16 cellular contexts compared by ENCODE assay signal in the genomic region with DNA sequence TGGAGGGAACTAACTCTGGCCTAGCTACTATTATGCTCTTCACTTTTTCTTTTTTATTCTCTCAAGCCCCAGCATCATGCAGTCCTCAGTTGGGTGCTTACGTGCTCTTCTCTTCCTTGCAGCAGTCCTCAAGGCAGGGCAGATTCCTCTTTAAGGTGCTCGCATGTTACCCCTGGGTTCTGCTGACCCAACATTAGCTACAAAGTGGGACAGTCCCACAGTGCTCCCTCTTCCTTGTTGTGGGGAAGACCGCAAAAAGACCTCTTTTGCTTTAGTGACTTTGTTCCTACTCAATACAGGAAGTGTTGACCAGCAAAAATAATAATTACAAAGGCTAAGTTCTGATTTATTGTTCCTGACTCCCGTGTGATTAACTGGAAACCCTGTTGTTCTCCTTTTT.
"Had no signal": no experiment of that assay in that cellular context is flagged by ENCODE, and none has a peak within 500 bp of the region (broad histone marks: within the 10 kb centered on the region; RNA-seq: fewer than 3 reads in every experiment).

No MANE protein-coding gene starts in this region.

- H3K9me3 ChIP-seq: psoas muscle, sigmoid colon had no signal

- H3K4me3 ChIP-seq: cardiac muscle cell, hepatocyte, neural progenitor cell, psoas muscle, sigmoid colon had no signal

- H3K9me3 Mint-ChIP-seq: activated CD4-positive, alpha-beta memory T cell treated with anti-CD3 and anti-CD28 coated beads, Interleukin-2, amount 10 ng/mL, durations not matched to agents 7 days and 5 days; activated T-helper 1 cell treated with anti-CD3 and anti-CD28 coated beads, Interleukin-12 subunit alpha, Interleukin-12 subunit beta, Interleukin-2, Interleukin-4 antibody, amounts not matched to agents 30 ng/mL and 10 ng/mL and 1 ng/mL, durations not matched to agents 14 hours and 24 hours and 36 hours; neural progenitor cell had no signal

- H3K27ac ChIP-seq: cardiac muscle cell, hepatocyte, neural progenitor cell, psoas muscle, sigmoid colon had no signal

- DNase-seq: activated CD4-positive, alpha-beta memory T cell treated with anti-CD3 and anti-CD28 coated beads, Interleukin-2, amount 10 ng/mL, durations not matched to agents 7 days and 5 days; activated naive CD4-positive, alpha-beta T cell treated with Interleukin-2 at 50 U/mL for 16 hours; erythroblast; kidney; psoas muscle; sigmoid colon; stimulated activated CD4-positive, alpha-beta T cell treated with anti-CD3 and anti-CD28 coated beads, Interleukin-2, amount 100 ng/mL, for 24 hours; stimulated activated naive CD4-positive, alpha-beta T cell; substantia nigra; T-helper 1 cell; trophoblast cell had no signal

- H3K27me3 Mint-ChIP-seq: activated CD4-positive, alpha-beta memory T cell treated with anti-CD3 and anti-CD28 coated beads, Interleukin-2, amount 10 ng/mL, durations not matched to agents 7 days and 5 days had no signal

- H3K36me3 ChIP-seq: neural progenitor cell had no signal

- ATAC-seq: psoas muscle, SK-N-SH treated with all-trans-retinoic acid at 6 μM for 48 hours had no signal

- H3K4me1 Mint-ChIP-seq: neural progenitor cell had no signal

- H3K27me3 ChIP-seq: cardiac muscle cell, hepatocyte, neural progenitor cell, sigmoid colon had no signal

- H3K4me1 ChIP-seq: neural progenitor cell, psoas muscle, sigmoid colon had no signal

- H3K4me3 Mint-ChIP-seq: activated CD4-positive, alpha-beta memory T cell treated with anti-CD3 and anti-CD28 coated beads, Interleukin-2, amount 10 ng/mL, durations not matched to agents 7 days and 5 days; activated T-helper 1 cell treated with anti-CD3 and anti-CD28 coated beads, Interleukin-12 subunit alpha, Interleukin-12 subunit beta, Interleukin-2, Interleukin-4 antibody, amounts not matched to agents 30 ng/mL and 10 ng/mL and 1 ng/mL, durations not matched to agents 14 hours and 24 hours and 36 hours; neural progenitor cell had no signal

- H3K27ac Mint-ChIP-seq: activated CD4-positive, alpha-beta memory T cell treated with anti-CD3 and anti-CD28 coated beads, Interleukin-2, amount 10 ng/mL, durations not matched to agents 7 days and 5 days; activated T-helper 1 cell treated with anti-CD3 and anti-CD28 coated beads, Interleukin-12 subunit alpha, Interleukin-12 subunit beta, Interleukin-2, Interleukin-4 antibody, amounts not matched to agents 30 ng/mL and 10 ng/mL and 1 ng/mL, durations not matched to agents 14 hours and 24 hours and 36 hours; neural progenitor cell had no signal
